ENCODE assay signal across 36 cellular contexts in the genomic region with DNA sequence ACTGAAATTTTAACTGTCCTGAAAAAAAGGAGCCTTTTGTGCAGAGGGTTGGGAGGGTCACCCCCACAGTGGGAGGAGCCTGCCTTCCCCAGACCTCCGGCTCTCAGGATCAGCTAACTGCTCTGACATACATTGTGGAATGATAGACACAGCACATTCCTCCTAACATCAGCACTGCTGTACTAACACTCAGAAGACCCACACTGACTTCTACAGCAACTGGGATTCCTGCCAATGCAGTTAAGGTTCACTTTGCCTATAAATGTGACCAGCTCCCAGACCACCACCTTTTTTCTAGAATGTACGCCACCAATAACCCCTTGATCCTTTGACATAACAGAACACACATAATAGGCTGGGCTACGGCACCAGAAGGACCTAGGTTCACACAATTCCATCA. TPM values are rescaled to one million over a fixed set of nuclear protein-coding genes. Genes with fewer than 3 reads are reported as not detected.
DNase-seq lines count a peak whose midpoint lies in the region; ATAC-seq, FAIRE-seq and TF ChIP-seq lines count a peak whose summit lies in the region.
"Had no signal": no experiment of that assay in that cellular context is flagged by ENCODE, and none has a peak within 500 bp of the region (broad histone marks: within the 10 kb centered on the region; RNA-seq: fewer than 3 reads in every experiment).

No MANE protein-coding gene starts in this region.

- FAIRE-seq in astrocyte (lab: Jason Lieb, UNC), result no peak
- FAIRE-seq: A204.1 had no signal

- peaks cover 31% of the 10 kb centered on the region for H3K4me1 Mint-ChIP-seq in astrocyte (ENCODE audit: low read depth, unreplicated experiment)
- H3K4me1 Mint-ChIP-seq: activated T-helper 17 cell treated with anti-CD3 and anti-CD28 coated beads, Interleukin-2, amount 50 U/mL, for 72 hours had no signal

- H3K9me3 Mint-ChIP-seq in astrocyte (ENCODE audit: unreplicated experiment), result no peaks in the 10 kb centered on the region
- H3K9me3 Mint-ChIP-seq: activated T-helper 17 cell treated with anti-CD3 and anti-CD28 coated beads, Interleukin-2, amount 50 U/mL, for 72 hours; HFFc6; memory B cell had no signal

- H4K20me1 ChIP-seq in astrocyte (ENCODE audit: insufficient read depth, low read length), result no peaks in the 10 kb centered on the region

- no peaks in the 10 kb centered on the region for H3K79me2 ChIP-seq in astrocyte (ENCODE audit: insufficient read depth, low read length)

- H3K36me3 Mint-ChIP-seq in astrocyte (ENCODE audit: low read depth, unreplicated experiment), result no peaks in the 10 kb centered on the region
- H3K36me3 Mint-ChIP-seq: CD4-positive, alpha-beta memory T cell; memory B cell had no signal

- peaks cover 58% of the 10 kb centered on the region for H3K27me3 ChIP-seq in astrocyte (ENCODE audit: insufficient read depth, low read length)
- H3K27me3 ChIP-seq: vagina had no signal

- no peak overlapping the region for H3K4me3 ChIP-seq in astrocyte (ENCODE audit: insufficient read depth, low read depth, low read length)
- H3K4me3 ChIP-seq: breast epithelium, colonic mucosa, heart right ventricle, thoracic aorta, vagina had no signal

- no peak overlapping the region for H3K4me2 ChIP-seq in astrocyte (ENCODE audit: low read length)

- peaks cover 8% of the 10 kb centered on the region for H3K27me3 Mint-ChIP-seq in astrocyte (ENCODE audit: low read depth, unreplicated experiment)

- peak overlapping the region; percentile 55 for H3K27ac Mint-ChIP-seq in astrocyte (ENCODE audit: unreplicated experiment)
- H3K27ac Mint-ChIP-seq: activated T-helper 17 cell treated with anti-CD3 and anti-CD28 coated beads, Interleukin-2, amount 50 U/mL, for 72 hours; CD4-positive, alpha-beta memory T cell; HFFc6; memory B cell; progenitor cell of endocrine pancreas had no signal

- H3K27ac ChIP-seq in astrocyte (ENCODE audit: low read depth, low read length), result no peak overlapping the region
- H3K27ac ChIP-seq: breast epithelium, colonic mucosa, heart right ventricle, neutrophil, thoracic aorta, vagina had no signal

- ATAC-seq in GM21360 (IDR thresholded peaks at IDR 0.05; ENCODE audit: unreplicated experiment) (no peak), HG02970 (IDR thresholded peaks at IDR 0.05; ENCODE audit: low FRiP score, unreplicated experiment) (no peak)
- ATAC-seq: activated T-helper 17 cell treated with anti-CD3 and anti-CD28 coated beads, Interleukin-2, amount 50 U/mL, for 72 hours; heart right ventricle; left cardiac atrium had no signal

- peaks cover 3% of the 10 kb centered on the region for H3K4me1 ChIP-seq in astrocyte (ENCODE audit: insufficient read depth, low read length)
- H3K4me1 ChIP-seq: breast epithelium, colonic mucosa had no signal

- H3K4me3 Mint-ChIP-seq in astrocyte (ENCODE audit: unreplicated experiment), result peak overlapping the region; percentile 62
- H3K4me3 Mint-ChIP-seq: activated T-helper 17 cell treated with anti-CD3 and anti-CD28 coated beads, Interleukin-2, amount 50 U/mL, for 72 hours; CD4-positive, alpha-beta memory T cell; HFFc6; memory B cell had no signal

- H3K9me3 ChIP-seq in astrocyte (ENCODE audit: insufficient read depth, low read depth, low read length), result no peaks in the 10 kb centered on the region
- H3K9me3 ChIP-seq: breast epithelium, colonic mucosa, heart right ventricle, neutrophil, thoracic aorta, vagina had no signal

- TF ChIP-seq CTCF in astrocyte (IDR thresholded peaks at IDR 0.05; ENCODE audit: insufficient read depth, low read depth, low read length), result no peak

- peak; percentile 55 for DNase-seq in NCI-H82 (lab: John Stamatoyannopoulos, UW)
- no peak for DNase-seq in NCI-H82 treated with DMSO at 0.1 percent for 48 hours (lab: John Stamatoyannopoulos, UW; ENCODE audit: unreplicated experiment)
- DNase-seq in astrocyte (ENCODE audit: low read depth), result no peak
- DNase-seq in medulla oblongata (ENCODE audit: extremely low spot score), result peak; percentile 20
- no peak for DNase-seq in NCI-H526 (lab: John Stamatoyannopoulos, UW)
- no peak for DNase-seq in SW480 (ENCODE audit: low spot score)
- DNase-seq: activated CD4-positive, alpha-beta T cell treated with anti-CD3 and anti-CD28 coated beads, Interleukin-2, amount 50 U/mL, for 4 hours; activated CD8-positive, alpha-beta memory T cell treated with anti-CD3 and anti-CD28 coated beads, Interleukin-2, amount 50 U/mL, for 48 hours; activated naive CD4-positive, alpha-beta T cell treated with anti-CD3 and anti-CD28 coated beads, Interleukin-2, amount 50 U/mL, for 16 hours; AML-193; amygdala; CD4-positive, alpha-beta memory T cell; colonic mucosa; DMS53; effector memory CD4-positive, alpha-beta T cell; foreskin fibroblast; GDM1; heart right ventricle; HFFc6; left cardiac atrium; NCI-H146; NCI-H510A treated with DMSO at 0.1 percent for 48 hours; SHP77 treated with DMSO at 0.1 percent for 48 hours; stimulated activated CD4-positive, alpha-beta T cell treated with anti-CD3 and anti-CD28 coated beads, Interleukin-4, amount 100 ng/mL, for 4 hours; stimulated activated naive CD4-positive, alpha-beta T cell; SW 1271 had no signal

- no peaks in the 10 kb centered on the region for H3K36me3 ChIP-seq in astrocyte (ENCODE audit: insufficient read depth, low read length)
- H3K36me3 ChIP-seq: breast epithelium, colonic mucosa, heart right ventricle, neutrophil, thoracic aorta, vagina had no signal

- no peak overlapping the region for H3K9ac ChIP-seq in astrocyte (ENCODE audit: low read length)

- H2AFZ ChIP-seq in astrocyte (ENCODE audit: low read depth, low read length), result no peak overlapping the region

RNA-seq across cellular contexts. Expression of a gene that starts 3.2 kb away (rescaled TPM):
- total RNA-seq in astrocyte, result 15.4 and 18.5 TPM in 2 replicates

Comparison
In these comparisons a context has a peak if more than half of its experiments do, and no peak if none do; other contexts are left out.
1. DNase-seq: peak in NCI-H82 (single experiment) and medulla oblongata (single experiment); none in NCI-H82 treated with DMSO at 0.1 percent for 48 hours (single experiment), astrocyte (single experiment), NCI-H526 (0 of 2) and SW480 (single experiment).